Comparison of ENCODE assay signal across 1 cellular context in the genomic region with DNA sequence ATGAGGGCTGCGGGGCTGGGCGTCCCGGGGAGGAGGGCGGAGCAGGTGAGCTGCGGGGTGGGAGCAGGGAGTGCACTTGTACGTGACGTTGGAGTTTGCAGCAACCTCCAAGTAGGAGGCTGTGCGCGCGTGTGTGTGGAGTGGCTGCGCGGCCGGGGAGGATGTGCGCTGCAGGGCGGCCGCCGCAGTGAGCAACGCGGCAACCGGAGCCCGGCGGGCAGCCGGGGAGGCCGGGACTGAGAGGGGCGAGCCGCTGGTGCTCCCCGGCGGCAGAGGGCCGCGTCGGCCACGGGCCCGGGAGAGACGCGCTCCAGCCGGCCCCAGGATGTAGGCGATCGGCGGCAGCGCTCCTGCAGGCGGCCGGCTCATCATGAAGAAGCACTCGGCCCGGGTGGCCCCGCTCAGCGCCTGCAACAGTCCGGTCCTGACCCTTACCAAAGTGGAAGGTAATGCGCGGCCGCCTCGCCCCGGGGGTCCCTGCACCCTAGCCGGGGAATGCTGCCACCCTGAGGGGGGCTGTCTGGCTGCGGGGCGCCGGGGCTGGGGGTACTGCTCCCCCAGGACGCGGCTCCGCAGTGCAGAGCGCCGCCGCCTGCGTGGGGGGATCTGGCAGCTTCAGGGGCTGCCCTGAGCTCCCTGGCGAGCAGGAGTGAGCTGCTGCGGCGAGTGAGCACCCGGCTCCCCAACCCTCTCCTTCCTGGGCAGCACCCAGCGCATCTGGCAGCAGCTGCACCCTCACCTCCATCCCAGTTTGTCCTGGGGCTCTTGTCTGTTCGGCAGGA.
TF ChIP-seq lines count a peak whose summit lies in the region.

No MANE protein-coding gene starts in this region.

TF ChIP-seq in WTC11, 78 proteins besides CTCF, POLR2A, EP300 and RAD21 (continued from another document and continues in another):
- no peak for TF ChIP-seq ERG (CRISPR knock-in tag; IDR thresholded peaks at IDR 0.05)
- TF ChIP-seq, protein P1, sequence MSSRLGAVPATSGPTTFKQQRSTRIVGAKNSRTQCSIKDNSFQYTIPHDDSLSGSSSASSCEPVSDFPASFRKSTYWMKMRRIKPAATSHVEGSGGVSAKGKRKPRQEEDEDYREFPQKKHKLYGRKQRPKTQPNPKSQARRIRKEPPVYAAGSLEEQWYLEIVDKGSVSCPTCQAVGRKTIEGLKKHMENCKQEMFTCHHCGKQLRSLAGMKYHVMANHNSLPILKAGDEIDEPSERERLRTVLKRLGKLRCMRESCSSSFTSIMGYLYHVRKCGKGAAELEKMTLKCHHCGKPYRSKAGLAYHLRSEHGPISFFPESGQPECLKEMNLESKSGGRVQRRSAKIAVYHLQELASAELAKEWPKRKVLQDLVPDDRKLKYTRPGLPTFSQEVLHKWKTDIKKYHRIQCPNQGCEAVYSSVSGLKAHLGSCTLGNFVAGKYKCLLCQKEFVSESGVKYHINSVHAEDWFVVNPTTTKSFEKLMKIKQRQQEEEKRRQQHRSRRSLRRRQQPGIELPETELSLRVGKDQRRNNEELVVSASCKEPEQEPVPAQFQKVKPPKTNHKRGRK (CRISPR knock-in tag; IDR thresholded peaks at IDR 0.05; ENCODE audit: borderline replicate concordance), result no peak
- TF ChIP-seq SOX15 (CRISPR knock-in tag; IDR thresholded peaks at IDR 0.05), result no peak
- no peak for TF ChIP-seq TEAD4 (CRISPR knock-in tag; IDR thresholded peaks at IDR 0.05)
- no peak for TF ChIP-seq IRF2 (CRISPR knock-in tag; IDR thresholded peaks at IDR 0.05; ENCODE audit: borderline replicate concordance, low read depth)
- TF ChIP-seq STAT6 (CRISPR knock-in tag; conservative IDR thresholded peaks at IDR 0.05; ENCODE audit: low read depth), result no peak
- TF ChIP-seq ZNF416 (CRISPR knock-in tag; IDR thresholded peaks at IDR 0.05), result no peak
- TF ChIP-seq NFATC4 (CRISPR knock-in tag; IDR thresholded peaks at IDR 0.05), result no peak
- TF ChIP-seq ZNF317 (CRISPR knock-in tag; IDR thresholded peaks at IDR 0.05; ENCODE audit: borderline replicate concordance, low read depth), result no peak
- no peak for TF ChIP-seq TCF7 (CRISPR knock-in tag; IDR thresholded peaks at IDR 0.05; ENCODE audit: low read depth)
- TF ChIP-seq SMAD3 (CRISPR knock-in tag; IDR thresholded peaks at IDR 0.05; ENCODE audit: borderline replicate concordance), result no peak
- 0 out of 2 replicates have a peak, but pooled peaks have one; percentile 26 for TF ChIP-seq NFE2L1 (CRISPR knock-in tag; IDR thresholded peaks at IDR 0.05)
- no peak for TF ChIP-seq ATF1 (CRISPR knock-in tag; IDR thresholded peaks at IDR 0.05)
- TF ChIP-seq MAX (CRISPR knock-in tag; IDR thresholded peaks at IDR 0.05), result no peak
- TF ChIP-seq MYBL2 (CRISPR knock-in tag; IDR thresholded peaks at IDR 0.05), result peak; percentile 31; the same call in 1 of the 2 replicates
- TF ChIP-seq RORB (CRISPR knock-in tag; IDR thresholded peaks at IDR 0.05), result no peak
- TF ChIP-seq, protein P2, sequence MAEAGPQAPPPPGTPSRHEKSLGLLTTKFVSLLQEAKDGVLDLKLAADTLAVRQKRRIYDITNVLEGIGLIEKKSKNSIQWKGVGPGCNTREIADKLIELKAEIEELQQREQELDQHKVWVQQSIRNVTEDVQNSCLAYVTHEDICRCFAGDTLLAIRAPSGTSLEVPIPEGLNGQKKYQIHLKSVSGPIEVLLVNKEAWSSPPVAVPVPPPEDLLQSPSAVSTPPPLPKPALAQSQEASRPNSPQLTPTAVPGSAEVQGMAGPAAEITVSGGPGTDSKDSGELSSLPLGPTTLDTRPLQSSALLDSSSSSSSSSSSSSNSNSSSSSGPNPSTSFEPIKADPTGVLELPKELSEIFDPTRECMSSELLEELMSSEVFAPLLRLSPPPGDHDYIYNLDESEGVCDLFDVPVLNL (CRISPR knock-in tag; IDR thresholded peaks at IDR 0.05; ENCODE audit: borderline replicate concordance, low read depth), result no peak
- TF ChIP-seq ETV6 (CRISPR knock-in tag; IDR thresholded peaks at IDR 0.05), result 0 out of 2 replicates have a peak, but pooled peaks have one; percentile 22
- no peak for TF ChIP-seq ZNF219 (CRISPR knock-in tag; IDR thresholded peaks at IDR 0.05; ENCODE audit: borderline replicate concordance)
- peak; percentile 89 for TF ChIP-seq ZNF263 (CRISPR knock-in tag; IDR thresholded peaks at IDR 0.05; ENCODE audit: low read depth)
- TF ChIP-seq HMGXB4 (CRISPR knock-in tag; IDR thresholded peaks at IDR 0.05), result no peak
- TF ChIP-seq ZNF232 (CRISPR knock-in tag; IDR thresholded peaks at IDR 0.05), result no peak
- TF ChIP-seq EMX1 (CRISPR knock-in tag; IDR thresholded peaks at IDR 0.05), result no peak
- TF ChIP-seq, protein P3, sequence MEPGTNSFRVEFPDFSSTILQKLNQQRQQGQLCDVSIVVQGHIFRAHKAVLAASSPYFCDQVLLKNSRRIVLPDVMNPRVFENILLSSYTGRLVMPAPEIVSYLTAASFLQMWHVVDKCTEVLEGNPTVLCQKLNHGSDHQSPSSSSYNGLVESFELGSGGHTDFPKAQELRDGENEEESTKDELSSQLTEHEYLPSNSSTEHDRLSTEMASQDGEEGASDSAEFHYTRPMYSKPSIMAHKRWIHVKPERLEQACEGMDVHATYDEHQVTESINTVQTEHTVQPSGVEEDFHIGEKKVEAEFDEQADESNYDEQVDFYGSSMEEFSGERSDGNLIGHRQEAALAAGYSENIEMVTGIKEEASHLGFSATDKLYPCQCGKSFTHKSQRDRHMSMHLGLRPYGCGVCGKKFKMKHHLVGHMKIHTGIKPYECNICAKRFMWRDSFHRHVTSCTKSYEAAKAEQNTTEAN (CRISPR knock-in tag; IDR thresholded peaks at IDR 0.05), result no peak
- no peak for TF ChIP-seq SMAD4 (CRISPR knock-in tag; IDR thresholded peaks at IDR 0.05)
- TF ChIP-seq CREB1 (CRISPR knock-in tag; IDR thresholded peaks at IDR 0.05), result no peak
- TF ChIP-seq FOXJ3 (CRISPR knock-in tag; IDR thresholded peaks at IDR 0.05; ENCODE audit: borderline replicate concordance), result no peak
- TF ChIP-seq CBFB (CRISPR knock-in tag; IDR thresholded peaks at IDR 0.05; ENCODE audit: low read depth), result no peak
- no peak for TF ChIP-seq ZNF138 (CRISPR knock-in tag; conservative IDR thresholded peaks at IDR 0.05)
- TF ChIP-seq, protein P4, sequence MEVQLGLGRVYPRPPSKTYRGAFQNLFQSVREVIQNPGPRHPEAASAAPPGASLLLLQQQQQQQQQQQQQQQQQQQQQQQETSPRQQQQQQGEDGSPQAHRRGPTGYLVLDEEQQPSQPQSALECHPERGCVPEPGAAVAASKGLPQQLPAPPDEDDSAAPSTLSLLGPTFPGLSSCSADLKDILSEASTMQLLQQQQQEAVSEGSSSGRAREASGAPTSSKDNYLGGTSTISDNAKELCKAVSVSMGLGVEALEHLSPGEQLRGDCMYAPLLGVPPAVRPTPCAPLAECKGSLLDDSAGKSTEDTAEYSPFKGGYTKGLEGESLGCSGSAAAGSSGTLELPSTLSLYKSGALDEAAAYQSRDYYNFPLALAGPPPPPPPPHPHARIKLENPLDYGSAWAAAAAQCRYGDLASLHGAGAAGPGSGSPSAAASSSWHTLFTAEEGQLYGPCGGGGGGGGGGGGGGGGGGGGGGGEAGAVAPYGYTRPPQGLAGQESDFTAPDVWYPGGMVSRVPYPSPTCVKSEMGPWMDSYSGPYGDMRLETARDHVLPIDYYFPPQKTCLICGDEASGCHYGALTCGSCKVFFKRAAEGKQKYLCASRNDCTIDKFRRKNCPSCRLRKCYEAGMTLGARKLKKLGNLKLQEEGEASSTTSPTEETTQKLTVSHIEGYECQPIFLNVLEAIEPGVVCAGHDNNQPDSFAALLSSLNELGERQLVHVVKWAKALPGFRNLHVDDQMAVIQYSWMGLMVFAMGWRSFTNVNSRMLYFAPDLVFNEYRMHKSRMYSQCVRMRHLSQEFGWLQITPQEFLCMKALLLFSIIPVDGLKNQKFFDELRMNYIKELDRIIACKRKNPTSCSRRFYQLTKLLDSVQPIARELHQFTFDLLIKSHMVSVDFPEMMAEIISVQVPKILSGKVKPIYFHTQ (CRISPR knock-in tag; IDR thresholded peaks at IDR 0.05), result no peak
- no peak for TF ChIP-seq PRRX2 (CRISPR knock-in tag; IDR thresholded peaks at IDR 0.05)
- TF ChIP-seq, protein P5, sequence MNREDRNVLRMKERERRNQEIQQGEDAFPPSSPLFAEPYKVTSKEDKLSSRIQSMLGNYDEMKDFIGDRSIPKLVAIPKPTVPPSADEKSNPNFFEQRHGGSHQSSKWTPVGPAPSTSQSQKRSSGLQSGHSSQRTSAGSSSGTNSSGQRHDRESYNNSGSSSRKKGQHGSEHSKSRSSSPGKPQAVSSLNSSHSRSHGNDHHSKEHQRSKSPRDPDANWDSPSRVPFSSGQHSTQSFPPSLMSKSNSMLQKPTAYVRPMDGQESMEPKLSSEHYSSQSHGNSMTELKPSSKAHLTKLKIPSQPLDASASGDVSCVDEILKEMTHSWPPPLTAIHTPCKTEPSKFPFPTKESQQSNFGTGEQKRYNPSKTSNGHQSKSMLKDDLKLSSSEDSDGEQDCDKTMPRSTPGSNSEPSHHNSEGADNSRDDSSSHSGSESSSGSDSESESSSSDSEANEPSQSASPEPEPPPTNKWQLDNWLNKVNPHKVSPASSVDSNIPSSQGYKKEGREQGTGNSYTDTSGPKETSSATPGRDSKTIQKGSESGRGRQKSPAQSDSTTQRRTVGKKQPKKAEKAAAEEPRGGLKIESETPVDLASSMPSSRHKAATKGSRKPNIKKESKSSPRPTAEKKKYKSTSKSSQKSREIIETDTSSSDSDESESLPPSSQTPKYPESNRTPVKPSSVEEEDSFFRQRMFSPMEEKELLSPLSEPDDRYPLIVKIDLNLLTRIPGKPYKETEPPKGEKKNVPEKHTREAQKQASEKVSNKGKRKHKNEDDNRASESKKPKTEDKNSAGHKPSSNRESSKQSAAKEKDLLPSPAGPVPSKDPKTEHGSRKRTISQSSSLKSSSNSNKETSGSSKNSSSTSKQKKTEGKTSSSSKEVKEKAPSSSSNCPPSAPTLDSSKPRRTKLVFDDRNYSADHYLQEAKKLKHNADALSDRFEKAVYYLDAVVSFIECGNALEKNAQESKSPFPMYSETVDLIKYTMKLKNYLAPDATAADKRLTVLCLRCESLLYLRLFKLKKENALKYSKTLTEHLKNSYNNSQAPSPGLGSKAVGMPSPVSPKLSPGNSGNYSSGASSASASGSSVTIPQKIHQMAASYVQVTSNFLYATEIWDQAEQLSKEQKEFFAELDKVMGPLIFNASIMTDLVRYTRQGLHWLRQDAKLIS (CRISPR knock-in tag; IDR thresholded peaks at IDR 0.05; ENCODE audit: borderline replicate concordance), result no peak
- TF ChIP-seq, protein P6, sequence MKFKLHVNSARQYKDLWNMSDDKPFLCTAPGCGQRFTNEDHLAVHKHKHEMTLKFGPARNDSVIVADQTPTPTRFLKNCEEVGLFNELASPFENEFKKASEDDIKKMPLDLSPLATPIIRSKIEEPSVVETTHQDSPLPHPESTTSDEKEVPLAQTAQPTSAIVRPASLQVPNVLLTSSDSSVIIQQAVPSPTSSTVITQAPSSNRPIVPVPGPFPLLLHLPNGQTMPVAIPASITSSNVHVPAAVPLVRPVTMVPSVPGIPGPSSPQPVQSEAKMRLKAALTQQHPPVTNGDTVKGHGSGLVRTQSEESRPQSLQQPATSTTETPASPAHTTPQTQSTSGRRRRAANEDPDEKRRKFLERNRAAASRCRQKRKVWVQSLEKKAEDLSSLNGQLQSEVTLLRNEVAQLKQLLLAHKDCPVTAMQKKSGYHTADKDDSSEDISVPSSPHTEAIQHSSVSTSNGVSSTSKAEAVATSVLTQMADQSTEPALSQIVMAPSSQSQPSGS (CRISPR knock-in tag; IDR thresholded peaks at IDR 0.05; ENCODE audit: borderline replicate concordance, low read depth), result no peak
- TF ChIP-seq ZBTB21 (CRISPR knock-in tag; IDR thresholded peaks at IDR 0.05; ENCODE audit: borderline replicate concordance), result peak; percentile 24; the same call in 1 of the 2 replicates
- no peak for TF ChIP-seq JUN (CRISPR knock-in tag; IDR thresholded peaks at IDR 0.05)
- TF ChIP-seq, protein P7, sequence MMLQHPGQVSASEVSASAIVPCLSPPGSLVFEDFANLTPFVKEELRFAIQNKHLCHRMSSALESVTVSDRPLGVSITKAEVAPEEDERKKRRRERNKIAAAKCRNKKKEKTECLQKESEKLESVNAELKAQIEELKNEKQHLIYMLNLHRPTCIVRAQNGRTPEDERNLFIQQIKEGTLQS (CRISPR knock-in tag; conservative IDR thresholded peaks at IDR 0.05), result no peak
- no peak for TF ChIP-seq NR3C1 (CRISPR knock-in tag; conservative IDR thresholded peaks at IDR 0.05; ENCODE audit: low read depth)
